In genomic region chr13:92436927-92437326, GRCh38 we compare ENCODE assay signal across 25 cellular contexts.
"Had no signal": no experiment of that assay in that cellular context is flagged by ENCODE, and none has a peak within 500 bp of the region (broad histone marks: within the 10 kb centered on the region; RNA-seq: fewer than 3 reads in every experiment).

No MANE protein-coding gene starts in this region.

- DNase-seq: activated CD4-positive, alpha-beta T cell treated with anti-CD3 and anti-CD28 coated beads, Interleukin-2, amount 10 ng/mL, durations not matched to agents 24 days and 14 days; activated CD4-positive, alpha-beta T cell treated with anti-CD3 and anti-CD28 coated beads, Interleukin-2, amount 50 U/mL, for 48 hours; activated CD4-positive, CD25-positive, alpha-beta regulatory T cell treated with anti-CD3 and anti-CD28 coated beads, Interleukin-2, amount 50 U/mL, for 72 hours; activated CD8-positive, alpha-beta memory T cell treated with anti-CD3 and anti-CD28 coated beads for 24 hours; activated effector memory CD4-positive, alpha-beta T cell treated with anti-CD3 and anti-CD28 coated beads, Interleukin-2, amount 50 U/mL, for 16 hours; activated naive CD4-positive, alpha-beta T cell treated with Interleukin-2 at 50 U/mL for 16 hours; activated naive CD8-positive, alpha-beta T cell treated with anti-CD3 and anti-CD28 coated beads, Interleukin-2, amount 50 U/mL, for 24 hours; activated T-cell treated with anti-CD3 and anti-CD28 coated beads, Interleukin-2, amount 50 U/mL, for 4 hours; amniotic stem cell; cortex of kidney; Kasumi-1; KBM-7; NCI-H1436; NCI-H187 treated with DMSO at 0.1 percent for 48 hours; NCI-H345; NCI-H510A; NCI-H526 treated with DMSO at 0.1 percent for 48 hours; PC-9; SIG-M5; T-helper 17 cell; T-helper 9 cell had no signal

- H3K4me3 Mint-ChIP-seq: activated CD4-positive, alpha-beta T cell treated with anti-CD3 and anti-CD28 coated beads, Interleukin-2, amount 10 ng/mL, durations not matched to agents 24 days and 14 days; activated naive CD8-positive, alpha-beta T cell treated with anti-CD3 and anti-CD28 coated beads, Interleukin-2, amount 50 U/mL, for 24 hours; activated T-cell treated with anti-CD3 and anti-CD28 coated beads, Interleukin-2, amount 50 U/mL, for 4 hours; brain; central memory CD8-positive, alpha-beta T cell; T-helper 17 cell; WTC11 had no signal

- H3K27ac Mint-ChIP-seq: activated CD4-positive, alpha-beta T cell treated with anti-CD3 and anti-CD28 coated beads, Interleukin-2, amount 10 ng/mL, durations not matched to agents 24 days and 14 days; activated naive CD4-positive, alpha-beta T cell treated with anti-CD3 and anti-CD28 coated beads, Interleukin-2, amount 50 U/mL, for 72 hours; activated naive CD8-positive, alpha-beta T cell treated with anti-CD3 and anti-CD28 coated beads, Interleukin-2, amount 50 U/mL, for 24 hours; brain; T-helper 17 cell; WTC11 had no signal

- H3K4me2 ChIP-seq: PC-9 had no signal

- H2AFZ ChIP-seq: PC-9 had no signal

- H3K9me3 Mint-ChIP-seq: activated CD4-positive, alpha-beta T cell treated with anti-CD3 and anti-CD28 coated beads, Interleukin-2, amount 10 ng/mL, durations not matched to agents 24 days and 14 days; brain; WTC11 had no signal

- H3K4me3 ChIP-seq: PC-9 had no signal

- H3K4me1 Mint-ChIP-seq: activated CD4-positive, alpha-beta T cell treated with anti-CD3 and anti-CD28 coated beads, Interleukin-2, amount 10 ng/mL, durations not matched to agents 24 days and 14 days; activated naive CD8-positive, alpha-beta T cell treated with anti-CD3 and anti-CD28 coated beads, Interleukin-2, amount 50 U/mL, for 24 hours; brain; central memory CD8-positive, alpha-beta T cell; T-helper 17 cell had no signal

- H3K36me3 Mint-ChIP-seq: activated naive CD4-positive, alpha-beta T cell treated with anti-CD3 and anti-CD28 coated beads, Interleukin-2, amount 50 U/mL, for 72 hours; brain; WTC11 had no signal

- H3K27ac ChIP-seq: PC-9 had no signal

- ATAC-seq: activated naive CD4-positive, alpha-beta T cell treated with anti-CD3 and anti-CD28 coated beads, Interleukin-2, amount 50 U/mL, for 72 hours; activated naive CD8-positive, alpha-beta T cell treated with anti-CD3 and anti-CD28 coated beads, Interleukin-2, amount 50 U/mL, for 24 hours; activated T-cell treated with anti-CD3 and anti-CD28 coated beads, Interleukin-2, amount 50 U/mL, for 4 hours; T-helper 17 cell; WTC11 had no signal

- H3K27me3 Mint-ChIP-seq: activated CD4-positive, alpha-beta T cell treated with anti-CD3 and anti-CD28 coated beads, Interleukin-2, amount 10 ng/mL, durations not matched to agents 24 days and 14 days; activated naive CD8-positive, alpha-beta T cell treated with anti-CD3 and anti-CD28 coated beads, Interleukin-2, amount 50 U/mL, for 24 hours; brain; central memory CD8-positive, alpha-beta T cell; T-helper 17 cell had no signal
